Comparison of ENCODE assay signal across 24 cellular contexts in genomic region chr6:25953733-25954132, GRCh38. TPM values are rescaled to one million over a fixed set of nuclear protein-coding genes. Genes with fewer than 3 reads are reported as not detected.
DNase-seq lines count a peak whose midpoint lies in the region; ATAC-seq, FAIRE-seq and TF ChIP-seq lines count a peak whose summit lies in the region.
"Had no signal": no experiment of that assay in that cellular context is flagged by ENCODE, and none has a peak within 500 bp of the region (broad histone marks: within the 10 kb centered on the region; RNA-seq: fewer than 3 reads in every experiment).

No MANE protein-coding gene starts in this region.

- ATAC-seq in Right ventricle myocardium superior (ENCODE audit: poor library complexity): peak; percentile 53
- ATAC-seq in K562: peak; percentile 31; the same call in 2 of the 3 replicates
- peak; percentile 51 for ATAC-seq in upper lobe of right lung
- ATAC-seq in GM21576 (IDR thresholded peaks at IDR 0.05; ENCODE audit: unreplicated experiment): no peak
- no peak for ATAC-seq in stimulated activated naive CD8-positive, alpha-beta T cell treated with anti-CD3 and anti-CD28 coated beads, Interleukin-15, Interleukin-2, amounts not matched to agents 100 U/mL and 50 U/mL, for 24 hours
- ATAC-seq: A549, GM23338 had no signal

- WGBS in K562 (ENCODE audit: insufficient coverage, low coverage, missing lambda C conversion rate): 13% methylated on average over 3 of the region's 3 CpGs

- DNase-seq in NCI-H82 (lab: John Stamatoyannopoulos, UW) (peak; percentile 10), NCI-H82 treated with DMSO at 0.1 percent for 48 hours (lab: John Stamatoyannopoulos, UW; ENCODE audit: unreplicated experiment) (no peak), Right ventricle myocardium superior (no peak), cardiac septum (ENCODE audit: low spot score) (no peak), K562 (ENCODE audit: extremely low read depth in 1 of 4, low spot score in 3 of 4) (no peak), upper lobe of right lung (no peak)
- no peak for DNase-seq in stimulated activated naive CD8-positive, alpha-beta T cell treated with anti-CD3 and anti-CD28 coated beads, Interleukin-15, Interleukin-2, amounts not matched to agents 100 U/mL and 50 U/mL, for 24 hours
- DNase-seq: AML-193; CD4-positive, alpha-beta memory T cell; DMS153; DMS79; GDM1; HCEC 1CT had no signal

- CTCF ChIA-PET in K562 (lab: Yijun Ruan, JAX; ENCODE audit: low intra/inter-chr PET ratio): no interaction called here

- H3K4me3 ChIP-seq in K562 (no peak overlapping the region), upper lobe of right lung (no peak overlapping the region)
- H3K4me3 ChIP-seq: A549, BLaER1, GM23338 had no signal

- H3K79me2 ChIP-seq in K562 (ENCODE audit: control insufficient read depth, insufficient read depth, low read length): no peaks in the 10 kb centered on the region

- H3K9me1 ChIP-seq in K562 (ENCODE audit: control insufficient read depth, insufficient read depth, low read length): no peaks in the 10 kb centered on the region

- no TSS peak for BruUV-seq in K562 (replicated peaks; lab: Mats Ljungman, UMichigan)

- no peaks in the 10 kb centered on the region for H4K20me1 ChIP-seq in K562 (replicated peaks; ENCODE audit: control insufficient read depth, insufficient read depth, low read length)
- H4K20me1 ChIP-seq: BLaER1 had no signal

- no peaks in the 10 kb centered on the region for H3K27me3 ChIP-seq in K562 (ENCODE audit: control insufficient read depth in 2 of 2, insufficient read depth in 2 of 2, low read length in 2 of 2)
- H3K27me3 ChIP-seq in upper lobe of right lung: no peaks in the 10 kb centered on the region
- H3K27me3 ChIP-seq: BLaER1 had no signal

- in situ Hi-C loops in K562 (cut with MboI): no loop called here

- H3K9ac ChIP-seq in K562 (ENCODE audit: insufficient read depth in 1 of 2, low read depth in 2 of 2, low read length in 2 of 2): no peak overlapping the region
- H3K9ac ChIP-seq: BLaER1 had no signal

- TF ChIP-seq RAD21 in K562 (CRISPR knock-in tag; conservative IDR thresholded peaks at IDR 0.05 in 1 of 2, IDR thresholded peaks at IDR 0.05 in 1 of 2): no peak

- TF ChIP-seq CTCF in K562 (IDR thresholded peaks at IDR 0.05 in 2 of 3, conservative IDR thresholded peaks at IDR 0.05 in 1 of 3; ENCODE audit: insufficient read depth in 2 of 3, low read depth in 1 of 3, low read length in 3 of 3): no peak
- TF ChIP-seq CTCF in upper lobe of right lung (IDR thresholded peaks at IDR 0.05): no peak

- H3K9me3 ChIP-seq in K562 (replicated peaks; ENCODE audit: control insufficient read depth, insufficient read depth, low read depth, low read length): peaks cover under 1% of the 10 kb centered on the region; the same call in 1 of the 2 replicates
- no peaks in the 10 kb centered on the region for H3K9me3 ChIP-seq in upper lobe of right lung
- H3K9me3 ChIP-seq: A549 had no signal

- no peak overlapping the region for H3K27ac ChIP-seq in K562 (ENCODE audit: extremely low read depth, low read depth, low read length)
- no peak overlapping the region for H3K27ac ChIP-seq in upper lobe of right lung
- H3K27ac ChIP-seq: 22Rv1, A549, BLaER1 had no signal

- H3K4me2 ChIP-seq in K562 (ENCODE audit: insufficient read depth, low read length): no peak overlapping the region
- H3K4me2 ChIP-seq: A549, BLaER1, GM23338 had no signal

- H3K4me1 ChIP-seq in K562 (replicated peaks in 1 of 2; ENCODE audit: control insufficient read depth in 2 of 2, insufficient read depth in 2 of 2, low read length in 2 of 2): peaks cover 0 to 9% of the 10 kb centered on the region in 2 experiments; a peak in 2 of 5 replicates
- no peaks in the 10 kb centered on the region for H3K4me1 ChIP-seq in upper lobe of right lung
- H3K4me1 ChIP-seq: A549 had no signal

- intact Hi-C loops in Right ventricle myocardium superior (cut with DNase I) (no loop called here), cardiac septum (cut with DNase I) (no loop called here), K562 (cut with micrococcal nuclease) (no loop called here), upper lobe of right lung (cut with DNase I) (no loop called here)

- no peak for TF ChIP-seq EP300 in K562 (IDR thresholded peaks at IDR 0.05; ENCODE audit: low read length)

- no peak for FAIRE-seq in K562 (lab: Jason Lieb, UNC)
- FAIRE-seq: A549, GM12892, GM18507, H54 had no signal

- peak overlapping the region; percentile 49 for H2AFZ ChIP-seq in K562 (ENCODE audit: low read depth, low read length)
- H2AFZ ChIP-seq: GM23338 had no signal

- no peak for TF ChIP-seq POLR2A in K562 (conservative IDR thresholded peaks at IDR 0.05)

- H3K36me3 ChIP-seq in K562 (ENCODE audit: control insufficient read depth, insufficient read depth, low read length): no peaks in the 10 kb centered on the region
- no peaks in the 10 kb centered on the region for H3K36me3 ChIP-seq in upper lobe of right lung
- H3K36me3 ChIP-seq: BLaER1 had no signal

- POLR2A ChIA-PET in K562 (lab: Yijun Ruan, JAX): no interaction called here

TF ChIP-seq in K562, 482 proteins besides CTCF, POLR2A, EP300 and RAD21 (continues in another document):
- TF ChIP-seq HNRNPUL1 (IDR thresholded peaks at IDR 0.05; ENCODE audit: low read length): no peak
- no peak for TF ChIP-seq ZSCAN29 (IDR thresholded peaks at IDR 0.05)
- TF ChIP-seq TFAP4 (CRISPR knock-in tag; IDR thresholded peaks at IDR 0.05; ENCODE audit: borderline replicate concordance): no peak
- no peak for TF ChIP-seq NR4A1 (CRISPR knock-in tag; IDR thresholded peaks at IDR 0.05)
- no peak for TF ChIP-seq NR4A1 (tag; IDR thresholded peaks at IDR 0.05)
- TF ChIP-seq BRF2 (IDR thresholded peaks at IDR 0.05; ENCODE audit: borderline replicate concordance, insufficient read depth, insufficient read length): no peak

RNA-seq across cellular contexts. Expression of gene TRIM38, which starts 8.9 kb away (rescaled TPM):
- total RNA-seq in Right ventricle myocardium superior: 2.3 TPM
- 2.5 TPM for total RNA-seq in cardiac septum
- total RNA-seq in K562 (2011; cell fraction: chromatin; rRNA removed; ENCODE audit: low replicate concordance): 7.8 and 13.4 TPM in 2 replicates
- total RNA-seq in K562 (2011; cell fraction: nucleolus; rRNA removed): 4.8 and 5.9 TPM in 2 replicates
- 8.2 and 15.0 TPM in 2 replicates for total RNA-seq in K562 (2011; cell fraction: nucleoplasm; rRNA removed)
- 4.4 and 4.8 TPM in 2 replicates for total RNA-seq in K562 (2014; rRNA removed)
- total RNA-seq in K562 (2014; rRNA removed; fragmentation: Illumina TruSeq; extraction: Trizol): 6.5 and 7.3 TPM in 2 replicates
- total RNA-seq in K562 (2015; rRNA removed; fragmentation: Illumina TruSeq; extraction: Trizol): 6.1 and 6.7 TPM in 2 replicates
- total RNA-seq in K562 (2021): 5.3 and 6.3 TPM in 2 replicates
- 4.8 and 6.7 TPM in 2 replicates for polyA plus RNA-seq in K562 (2011; rRNA removed)
- 2.0 and 2.8 TPM in 2 replicates for polyA plus RNA-seq in K562 (2011; cell fraction: cytosol; rRNA removed)
- polyA plus RNA-seq in K562 (2011; cell fraction: nucleus; rRNA removed): 6.6 and 8.0 TPM in 2 replicates
- polyA plus RNA-seq in K562 (2012): 3.9 and 8.4 TPM in 2 replicates
- polyA plus RNA-seq in K562 (2014; fragmentation: Illumina TruSeq; extraction: Trizol): 5.9 and 6.6 TPM in 2 replicates
- polyA plus RNA-seq in K562 (2014; fragmentation: Nextera tagmentation; extraction: Ambion mirVana): 1 to 10 TPM; 1.7 to 2.3 TPM
- polyA plus RNA-seq in K562 (2014; rRNA removed): 5.2 and 5.7 TPM in 2 replicates
- 7.4 and 7.6 TPM in 2 replicates for polyA minus RNA-seq in K562 (2011; rRNA and poly(A)+ RNA removed)
- polyA minus RNA-seq in K562 (2011; cell fraction: cytosol; rRNA and poly(A)+ RNA removed): 2.9 and 3.2 TPM in 2 replicates
- polyA minus RNA-seq in K562 (2011; cell fraction: nucleus; rRNA and poly(A)+ RNA removed): 5.3 and 6.3 TPM in 2 replicates
- 18.0 TPM for total RNA-seq in upper lobe of right lung

RNA-seq across cellular contexts. Expression of gene SLC17A2, which starts 23.2 kb away (rescaled TPM):
- total RNA-seq in Right ventricle myocardium superior (not detected), cardiac septum (not detected), K562 (2014; rRNA removed) (not detected in 2 replicates), K562 (2014; rRNA removed; fragmentation: Illumina TruSeq; extraction: Trizol) (not detected in 2 replicates), K562 (2015; rRNA removed; fragmentation: Illumina TruSeq; extraction: Trizol) (not detected in 2 replicates), K562 (2021) (not detected in 2 replicates), upper lobe of right lung (not detected)
- total RNA-seq in K562 (2011; cell fraction: chromatin; rRNA removed; ENCODE audit: low replicate concordance): not detected in 2 replicates
- total RNA-seq in K562 (2011; cell fraction: nucleolus; rRNA removed): not detected in 2 replicates
- not detected in 2 replicates for total RNA-seq in K562 (2011; cell fraction: nucleoplasm; rRNA removed)
- polyA plus RNA-seq in K562 (2011; rRNA removed) (not detected in 2 replicates), K562 (2014; fragmentation: Illumina TruSeq; extraction: Trizol) (not detected in 2 replicates), K562 (2014; fragmentation: Nextera tagmentation; extraction: Ambion mirVana) (not detected), K562 (2014; rRNA removed) (not detected in 2 replicates)
- polyA plus RNA-seq in K562 (2011; cell fraction: cytosol; rRNA removed): not detected in 2 replicates
- polyA plus RNA-seq in K562 (2011; cell fraction: nucleus; rRNA removed): not detected in 2 replicates
- not detected in 2 replicates for polyA plus RNA-seq in K562 (2012)
- not detected in 2 replicates for polyA minus RNA-seq in K562 (2011; rRNA and poly(A)+ RNA removed)
- not detected in 2 replicates for polyA minus RNA-seq in K562 (2011; cell fraction: cytosol; rRNA and poly(A)+ RNA removed)
- not detected in 2 replicates for polyA minus RNA-seq in K562 (2011; cell fraction: nucleus; rRNA and poly(A)+ RNA removed)
- total RNA-seq: CD4-positive, alpha-beta memory T cell; Daoy; GM23338; HT-29 had no signal
- polyA plus RNA-seq: A549; CD14-positive monocyte; CD4-positive, alpha-beta memory T cell; GM23338 had no signal

Comparison
In these comparisons a context has a peak if more than half of its experiments do, and no peak if none do; other contexts are left out.
1. ATAC-seq: peak in Right ventricle myocardium superior (single experiment), K562 (single experiment) and upper lobe of right lung (single experiment); none in GM21576 (single experiment) and stimulated activated naive CD8-positive, alpha-beta T cell treated with anti-CD3 and anti-CD28 coated beads, Interleukin-15, Interleukin-2, amounts not matched to agents 100 U/mL and 50 U/mL, for 24 hours (single experiment).